20 cellular contexts compared by ENCODE assay signal in genomic region chr7:68406480-68406879, GRCh38.
"Had no signal": no experiment of that assay in that cellular context is flagged by ENCODE, and none has a peak within 500 bp of the region (broad histone marks: within the 10 kb centered on the region; RNA-seq: fewer than 3 reads in every experiment).

No MANE protein-coding gene starts in this region.

- H3K36me3 ChIP-seq: esophagus squamous epithelium, gastrocnemius medialis, heart right ventricle, left lung, lower lobe of right lung had no signal

- H3K9me3 ChIP-seq: esophagus squamous epithelium, gastrocnemius medialis, left lung, lower lobe of right lung had no signal

- H3K4me3 ChIP-seq: coronary artery, dorsolateral prefrontal cortex, esophagus squamous epithelium, gastrocnemius medialis, heart right ventricle, left lung, lower lobe of right lung had no signal

- H3K4me1 ChIP-seq: esophagus squamous epithelium, gastrocnemius medialis, heart right ventricle, left lung, lower lobe of right lung had no signal

- H3K4me1 Mint-ChIP-seq: naive thymus-derived CD4-positive, alpha-beta T cell had no signal

- H3K27me3 Mint-ChIP-seq: naive thymus-derived CD4-positive, alpha-beta T cell had no signal

- H3K27ac Mint-ChIP-seq: naive thymus-derived CD4-positive, alpha-beta T cell had no signal

- H3K27me3 ChIP-seq: esophagus squamous epithelium, gastrocnemius medialis, heart right ventricle, left lung had no signal

- DNase-seq: dermis blood vessel endothelial cell; dorsolateral prefrontal cortex; effector CD4-positive, alpha-beta T cell; effector memory CD4-positive, alpha-beta T cell; esophagus squamous epithelium; foreskin fibroblast; foreskin melanocyte; gastrocnemius medialis; glutamatergic neuron; head of caudate nucleus; heart right ventricle; hippocampal formation; left cardiac atrium; left lung; left ventricle myocardium superior; lower lobe of right lung; mesenchymal stem cell; midbrain; naive thymus-derived CD4-positive, alpha-beta T cell had no signal

- ATAC-seq: gastrocnemius medialis; heart right ventricle; left cardiac atrium; left lung; left ventricle myocardium superior; lower lobe of right lung; naive thymus-derived CD4-positive, alpha-beta T cell had no signal

- H3K27ac ChIP-seq: coronary artery, dorsolateral prefrontal cortex, esophagus squamous epithelium, gastrocnemius medialis, heart right ventricle, left lung, lower lobe of right lung had no signal

- H3K4me3 Mint-ChIP-seq: naive thymus-derived CD4-positive, alpha-beta T cell had no signal
